Comparison of ENCODE assay signal across 8 cellular contexts in genomic region chr3:159764211-159765024, GRCh38.
A peak's percentile ranks its signal among the peaks of the same experiment; 100 is the strongest.
DNase-seq lines count a peak whose midpoint lies in the region; ATAC-seq and TF ChIP-seq lines count a peak whose summit lies in the region.

No MANE protein-coding gene starts in this region.

- no peaks in the 10 kb centered on the region for H3K36me3 Mint-ChIP-seq in natural killer cell treated with Interleukin-12 subunit alpha and Interleukin-12 subunit beta and Interleukin-15 and Interleukin-18, amount 100 ng/mL, for 72 hours

- peak overlapping the region; percentile 58 for H3K4me3 Mint-ChIP-seq in natural killer cell treated with Interleukin-12 subunit alpha and Interleukin-12 subunit beta and Interleukin-15 and Interleukin-18, amount 100 ng/mL, for 72 hours

- peak overlapping the region; percentile 83 for H3K4me3 ChIP-seq in fibroblast of villous mesenchyme (ENCODE audit: low read depth, low read length)

- no peaks in the 10 kb centered on the region for H3K9me3 Mint-ChIP-seq in natural killer cell treated with Interleukin-12 subunit alpha and Interleukin-12 subunit beta and Interleukin-15 and Interleukin-18, amount 100 ng/mL, for 72 hours

- H3K27ac Mint-ChIP-seq in natural killer cell treated with Interleukin-12 subunit alpha and Interleukin-12 subunit beta and Interleukin-15 and Interleukin-18, amount 100 ng/mL, for 72 hours = no peak overlapping the region

- H3K27me3 Mint-ChIP-seq in natural killer cell treated with Interleukin-12 subunit alpha and Interleukin-12 subunit beta and Interleukin-15 and Interleukin-18, amount 100 ng/mL, for 72 hours = peaks cover 33 to 58% of the 10 kb centered on the region in 2 donors

- peak; percentile 23 for ATAC-seq in GM18498 (IDR thresholded peaks at IDR 0.05; ENCODE audit: unreplicated experiment)
- ATAC-seq in natural killer cell treated with Interleukin-12 subunit alpha and Interleukin-12 subunit beta and Interleukin-15 and Interleukin-18, amount 100 ng/mL, for 72 hours = peak; percentile 8 to 20
- ATAC-seq in HG03342 (IDR thresholded peaks at IDR 0.05; ENCODE audit: unreplicated experiment) = no peak

- H3K4me1 Mint-ChIP-seq in natural killer cell treated with Interleukin-12 subunit alpha and Interleukin-12 subunit beta and Interleukin-15 and Interleukin-18, amount 100 ng/mL, for 72 hours (ENCODE audit: low read depth in 2 of 2) = peaks cover 11% of the 10 kb centered on the region in 2 donors

- DNase-seq in AG08396 (ENCODE audit: low spot score) (peak; percentile 82), HuH-7 (ENCODE audit: low spot score) (peak; percentile 55), fibroblast of villous mesenchyme (ENCODE audit: low read depth) (peak; percentile 79), COR-L47 (lab: John Stamatoyannopoulos, UW) (no peak)
- peak; percentile 26 to 51 for DNase-seq in activated T-cell treated with anti-CD3 and anti-CD28 coated beads, Interleukin-2, amount 50 U/mL, for 48 hours
- DNase-seq in natural killer cell treated with Interleukin-12 subunit alpha and Interleukin-12 subunit beta and Interleukin-15 and Interleukin-18, amount 100 ng/mL, for 72 hours (ENCODE audit: low spot score) = no peak

- TF ChIP-seq CTCF in fibroblast of villous mesenchyme (IDR thresholded peaks at IDR 0.05; ENCODE audit: insufficient read depth, low read depth, low read length) = no peak

Comparison
In these comparisons a context has a peak if more than half of its experiments do, and no peak if none do; other contexts are left out.
1. DNase-seq: peak in AG08396 (single experiment), HuH-7 (single experiment), activated T-cell treated with anti-CD3 and anti-CD28 coated beads, Interleukin-2, amount 50 U/mL, for 48 hours (2 of 2) and fibroblast of villous mesenchyme (single experiment); none in natural killer cell treated with Interleukin-12 subunit alpha and Interleukin-12 subunit beta and Interleukin-15 and Interleukin-18, amount 100 ng/mL, for 72 hours (single experiment) and COR-L47 (single experiment).